In genomic region chr17:44947461-44948314, GRCh38 we compare ENCODE assay signal across 1 cellular context.
A peak's percentile ranks its signal among the peaks of the same experiment; 100 is the strongest.
TF ChIP-seq lines count a peak whose summit lies in the region.

TSS of gene KIF18B (minus strand) at chr17:44947773. CDS start at chr17:44936344, 11,429 bp downstream.

TF ChIP-seq in A549, 52 proteins besides CTCF, POLR2A, EP300 and RAD21 (continued from another document):
- no peak for TF ChIP-seq ELK1 (IDR thresholded peaks at IDR 0.05; ENCODE audit: low read depth, low read length)
- TF ChIP-seq FOSL2 (IDR thresholded peaks at IDR 0.05) = no peak
- TF ChIP-seq FOSL2 (CRISPR knock-in tag; IDR thresholded peaks at IDR 0.05) = no peak
- peak; percentile 91 for TF ChIP-seq MAX (IDR thresholded peaks at IDR 0.05)
- TF ChIP-seq ZC3H11A (IDR thresholded peaks at IDR 0.05) = no peak
- TF ChIP-seq FOXS1 (CRISPR knock-in tag; IDR thresholded peaks at IDR 0.05) = no peak
- no peak for TF ChIP-seq ATOH8 (CRISPR knock-in tag; IDR thresholded peaks at IDR 0.05; ENCODE audit: low read depth)
- TF ChIP-seq RCOR1 (IDR thresholded peaks at IDR 0.05; ENCODE audit: low read depth, low read length) = no peak
- TF ChIP-seq CEBPB (IDR thresholded peaks at IDR 0.05) = peak in 1 of 2 experiments; percentile 82; a peak in 2 of 4 replicates
- TF ChIP-seq MAZ (IDR thresholded peaks at IDR 0.05; ENCODE audit: borderline replicate concordance, low read depth, low read length) = peak; percentile 73; the same call in 1 of the 2 replicates
- TF ChIP-seq BCL3 (IDR thresholded peaks at IDR 0.05) = peak; percentile 98
- no peak for TF ChIP-seq EHMT2 (IDR thresholded peaks at IDR 0.05; ENCODE audit: low read depth)
- peak; percentile 43 for TF ChIP-seq MAFK (IDR thresholded peaks at IDR 0.05; ENCODE audit: partially characterized antibody)
- no peak for TF ChIP-seq HOXB5 (CRISPR knock-in tag; IDR thresholded peaks at IDR 0.05)
- TF ChIP-seq TFCP2L1 (CRISPR knock-in tag; IDR thresholded peaks at IDR 0.05) = no peak
- 0 out of 2 replicates have a peak, but pooled peaks have one; percentile 10 for TF ChIP-seq EHF (CRISPR knock-in tag; IDR thresholded peaks at IDR 0.05)
- no peak for TF ChIP-seq USF2 (IDR thresholded peaks at IDR 0.05)
- TF ChIP-seq HOXB13 (CRISPR knock-in tag; IDR thresholded peaks at IDR 0.05; ENCODE audit: low read depth) = no peak
- no peak for TF ChIP-seq SREBF2 (IDR thresholded peaks at IDR 0.05)
- TF ChIP-seq HMGXB4 (CRISPR knock-in tag; IDR thresholded peaks at IDR 0.05; ENCODE audit: borderline replicate concordance) = no peak
- no peak for TF ChIP-seq BHLHE40 (IDR thresholded peaks at IDR 0.05; ENCODE audit: low read depth, low read length)
- no peak for TF ChIP-seq JUNB (IDR thresholded peaks at IDR 0.05)
- no peak for TF ChIP-seq GATA3 (IDR thresholded peaks at IDR 0.05; ENCODE audit: borderline replicate concordance)
